Comparison of ENCODE assay signal across 24 cellular contexts in genomic region chr3:148694116-148694515, GRCh38.
"Had no signal": no experiment of that assay in that cellular context is flagged by ENCODE, and none has a peak within 500 bp of the region (broad histone marks: within the 10 kb centered on the region; RNA-seq: fewer than 3 reads in every experiment).

No MANE protein-coding gene starts in this region.

- ATAC-seq: natural killer cell; psoas muscle; right cardiac atrium; right lobe of liver; stimulated activated effector memory CD8-positive, alpha-beta T cell treated with anti-CD3 and anti-CD28 coated beads, Interleukin-12 subunit alpha, Interleukin-12 subunit beta, amount 100 ng/mL, for 72 hours; stimulated activated naive B cell treated with anti-CD40 and anti-IgM and Interleukin-4, amounts not matched to agents 10 μg/mL and 1 μg/mL and 100 μg/mL, for 72 hours had no signal

- H3K9me3 ChIP-seq: ovary, psoas muscle, right lobe of liver, sigmoid colon, thoracic aorta, thyroid gland, upper lobe of left lung, vagina had no signal

- H3K4me2 ChIP-seq: neural progenitor cell had no signal

- H3K4me3 ChIP-seq: neural progenitor cell, ovary, psoas muscle, right lobe of liver, sigmoid colon, stomach, thoracic aorta, thyroid gland, tibial nerve, upper lobe of left lung, vagina had no signal

- H3K27ac ChIP-seq: neural progenitor cell, ovary, parathyroid adenoma, psoas muscle, right lobe of liver, sigmoid colon, stomach, thoracic aorta, thyroid gland, tibial nerve, upper lobe of left lung, vagina had no signal

- H2AFZ ChIP-seq: neural progenitor cell, parathyroid adenoma had no signal

- H3K27me3 ChIP-seq: ovary, right lobe of liver, sigmoid colon, thyroid gland, vagina had no signal

- DNase-seq: natural killer cell; occipital lobe; ovary; posterior cingulate gyrus; psoas muscle; right cardiac atrium; right lobe of liver; sigmoid colon; small intestine; stimulated activated CD4-positive, alpha-beta T cell treated with anti-CD3 and anti-CD28 coated beads, Interleukin-15, amount 100 ng/mL, for 24 hours; stimulated activated CD4-positive, alpha-beta T cell treated with anti-CD3 and anti-CD28 coated beads, Interleukin-2, amount 100 ng/mL, for 24 hours; stimulated activated CD4-positive, alpha-beta T cell treated with anti-CD3 and anti-CD28 coated beads, Interleukin-2, amount 100 ng/mL, for 48 hours; stimulated activated CD4-positive, alpha-beta T cell treated with anti-CD3 and anti-CD28 coated beads, Interleukin-4, amount 100 ng/mL, for 24 hours; stimulated activated naive B cell treated with anti-CD40 and anti-IgM and Interleukin-4, amounts not matched to agents 10 μg/mL and 1 μg/mL and 100 μg/mL, for 72 hours; stimulated activated naive CD4-positive, alpha-beta T cell treated with Interleukin-2 at 50 U/mL for 16 hours; stomach; thyroid gland; upper lobe of left lung had no signal

- H3K36me3 ChIP-seq: neural progenitor cell, ovary, right lobe of liver, sigmoid colon, stomach, thoracic aorta, thyroid gland, tibial nerve, upper lobe of left lung, vagina had no signal

- H3K79me2 ChIP-seq: parathyroid adenoma had no signal

- H3K4me1 ChIP-seq: neural progenitor cell, parathyroid adenoma, psoas muscle, thyroid gland, tibial nerve, vagina had no signal

- H3K9ac ChIP-seq: neural progenitor cell, parathyroid adenoma had no signal
